ENCODE assay signal across 16 cellular contexts in the genomic region with DNA sequence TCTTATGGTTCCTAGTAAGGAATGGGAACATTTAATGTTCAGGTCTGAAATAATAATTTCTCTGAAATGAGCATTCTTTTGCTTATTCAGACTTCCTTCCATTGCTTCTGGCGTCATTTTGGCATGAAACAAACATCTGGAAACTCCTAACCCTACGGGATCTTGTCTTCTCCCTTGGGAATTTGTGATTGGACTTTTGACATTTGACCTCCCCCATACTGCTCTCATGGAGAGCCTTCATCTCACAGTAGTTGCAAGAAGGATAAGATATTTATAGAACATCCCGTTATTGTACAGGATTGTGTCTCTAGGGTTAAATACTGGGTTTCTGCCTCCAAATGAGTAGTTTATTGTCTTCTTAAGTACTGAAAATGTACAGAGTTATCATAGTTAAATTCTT.
DNase-seq lines count a peak whose midpoint lies in the region; ATAC-seq and TF ChIP-seq lines count a peak whose summit lies in the region.
"Had no signal": no experiment of that assay in that cellular context is flagged by ENCODE, and none has a peak within 500 bp of the region (broad histone marks: within the 10 kb centered on the region; RNA-seq: fewer than 3 reads in every experiment).

No MANE protein-coding gene starts in this region.

- no peaks in the 10 kb centered on the region for H3K27me3 Mint-ChIP-seq in neural crest cell (ENCODE audit: low read depth)
- no peaks in the 10 kb centered on the region for H3K27me3 Mint-ChIP-seq in stimulated activated naive B cell treated with anti-CD40 and anti-IgM and Interleukin-4, amounts not matched to agents 10 μg/mL and 1 μg/mL and 100 μg/mL, for 72 hours
- H3K27me3 Mint-ChIP-seq: CD4-positive, alpha-beta T cell had no signal

- H3K9me3 ChIP-seq in right atrium auricular region: no peaks in the 10 kb centered on the region
- H3K9me3 ChIP-seq: BLaER1 treated with 17β-estradiol and CSF1 and Interleukin-3, amounts not matched to agents 10 nM and 100 nM had no signal

- no peak overlapping the region for H3K4me3 ChIP-seq in right atrium auricular region
- H3K4me3 ChIP-seq: BLaER1 treated with 17β-estradiol and CSF1 and Interleukin-3, amounts not matched to agents 10 nM and 100 nM; GM12878; GM23248 had no signal

- no peak for TF ChIP-seq CTCF in right atrium auricular region (IDR thresholded peaks at IDR 0.05)
- TF ChIP-seq CTCF in neural crest cell (conservative IDR thresholded peaks at IDR 0.05): no peak

- H3K27ac Mint-ChIP-seq in neural crest cell (ENCODE audit: unreplicated experiment): peak overlapping the region; percentile 23
- H3K27ac Mint-ChIP-seq in stimulated activated naive B cell treated with anti-CD40 and anti-IgM and Interleukin-4, amounts not matched to agents 10 μg/mL and 1 μg/mL and 100 μg/mL, for 72 hours: no peak overlapping the region
- H3K27ac Mint-ChIP-seq: CD4-positive, alpha-beta T cell had no signal

- ATAC-seq in Right ventricle myocardium superior (ENCODE audit: poor library complexity): peak; percentile 39
- no peak for ATAC-seq in stimulated activated naive B cell treated with anti-CD40 and anti-IgM and Interleukin-4, amounts not matched to agents 10 μg/mL and 1 μg/mL and 100 μg/mL, for 72 hours (replicated peaks)
- ATAC-seq: GM12878 had no signal

- intact Hi-C loops in Right ventricle myocardium superior (cut with DNase I): no loop called here

- no peak overlapping the region for H3K4me3 Mint-ChIP-seq in neural crest cell
- H3K4me3 Mint-ChIP-seq in stimulated activated naive B cell treated with anti-CD40 and anti-IgM and Interleukin-4, amounts not matched to agents 10 μg/mL and 1 μg/mL and 100 μg/mL, for 72 hours: no peak overlapping the region
- H3K4me3 Mint-ChIP-seq: CD4-positive, alpha-beta T cell had no signal

- H3K27me3 ChIP-seq in right atrium auricular region: no peaks in the 10 kb centered on the region
- H3K27me3 ChIP-seq: BLaER1 treated with 17β-estradiol and CSF1 and Interleukin-3, amounts not matched to agents 10 nM and 100 nM had no signal

- peaks cover 2% of the 10 kb centered on the region for H3K9me3 Mint-ChIP-seq in neural crest cell
- no peaks in the 10 kb centered on the region for H3K9me3 Mint-ChIP-seq in stimulated activated naive B cell treated with anti-CD40 and anti-IgM and Interleukin-4, amounts not matched to agents 10 μg/mL and 1 μg/mL and 100 μg/mL, for 72 hours
- H3K9me3 Mint-ChIP-seq: CD4-positive, alpha-beta T cell had no signal

- no peaks in the 10 kb centered on the region for H3K4me1 ChIP-seq in right atrium auricular region

- H3K36me3 Mint-ChIP-seq in neural crest cell (ENCODE audit: low read depth): no peaks in the 10 kb centered on the region
- H3K36me3 Mint-ChIP-seq in stimulated activated naive B cell treated with anti-CD40 and anti-IgM and Interleukin-4, amounts not matched to agents 10 μg/mL and 1 μg/mL and 100 μg/mL, for 72 hours: no peaks in the 10 kb centered on the region

- H3K36me3 ChIP-seq in right atrium auricular region: no peaks in the 10 kb centered on the region
- H3K36me3 ChIP-seq: BLaER1 treated with 17β-estradiol and CSF1 and Interleukin-3, amounts not matched to agents 10 nM and 100 nM had no signal

- no peak overlapping the region for H3K27ac ChIP-seq in right atrium auricular region
- H3K27ac ChIP-seq: BLaER1 treated with 17β-estradiol and CSF1 and Interleukin-3, amounts not matched to agents 10 nM and 100 nM; GM23248; HL-60 had no signal

- DNase-seq in Right ventricle myocardium superior (no peak), right atrium auricular region (ENCODE audit: low spot score) (no peak), brain pericyte (ENCODE audit: low read depth, low spot score) (peak; percentile 24), fibroblast of peridontal ligament (ENCODE audit: extremely low read depth) (peak; percentile 54), neural crest cell (ENCODE audit: low read depth, low spot score) (no peak), SHP77 (lab: John Stamatoyannopoulos, UW) (no peak)
- no peak for DNase-seq in stimulated activated naive B cell treated with anti-CD40 and anti-IgM and Interleukin-4, amounts not matched to agents 10 μg/mL and 1 μg/mL and 100 μg/mL, for 72 hours
- DNase-seq: ACHN; Calu3; CD4-positive, alpha-beta T cell; DMS 273 treated with DMSO at 0.1 percent for 48 hours; GM23248; H7 had no signal

- H3K4me1 Mint-ChIP-seq in neural crest cell: peaks cover 22% of the 10 kb centered on the region
- peaks cover 19 to 30% of the 10 kb centered on the region in 2 donors for H3K4me1 Mint-ChIP-seq in stimulated activated naive B cell treated with anti-CD40 and anti-IgM and Interleukin-4, amounts not matched to agents 10 μg/mL and 1 μg/mL and 100 μg/mL, for 72 hours

Comparison
In these comparisons a context has a peak if more than half of its experiments do, and no peak if none do; other contexts are left out.
1. DNase-seq: peak in brain pericyte (single experiment) and fibroblast of peridontal ligament (single experiment); none in Right ventricle myocardium superior (single experiment), right atrium auricular region (single experiment), neural crest cell (single experiment), SHP77 (0 of 2) and stimulated activated naive B cell treated with anti-CD40 and anti-IgM and Interleukin-4, amounts not matched to agents 10 μg/mL and 1 μg/mL and 100 μg/mL, for 72 hours (single experiment).